ENCODE assay signal across 24 cellular contexts in genomic region chr9:93978498-93978897, GRCh38. TPM values are rescaled to one million over a fixed set of nuclear protein-coding genes. Genes with fewer than 3 reads are reported as not detected.
A peak's percentile ranks its signal among the peaks of the same experiment; 100 is the strongest.
DNase-seq lines count a peak whose midpoint lies in the region; ATAC-seq and TF ChIP-seq lines count a peak whose summit lies in the region.
"Had no signal": no experiment of that assay in that cellular context is flagged by ENCODE, and none has a peak within 500 bp of the region (broad histone marks: within the 10 kb centered on the region; RNA-seq: fewer than 3 reads in every experiment).

No MANE protein-coding gene starts in this region.

- in situ Hi-C loops in mammary epithelial cell (cut with MboI; ENCODE audit: low sequenced_read_pairs in 2 of 2): no loop called here

- no peaks in the 10 kb centered on the region for H3K4me1 Mint-ChIP-seq in activated T-cell treated with anti-CD3 and anti-CD28 coated beads, Interleukin-2, amount 50 U/mL, for 72 hours (ENCODE audit: low read depth)
- H3K4me1 Mint-ChIP-seq in osteocyte (ENCODE audit: unreplicated experiment): peaks cover 6% of the 10 kb centered on the region
- no peaks in the 10 kb centered on the region for H3K4me1 Mint-ChIP-seq in endothelial cell (ENCODE audit: unreplicated experiment)
- H3K4me1 Mint-ChIP-seq: activated CD4-positive, alpha-beta T cell treated with anti-CD3 and anti-CD28 coated beads, Interleukin-2, amount 10 ng/mL, durations not matched to agents 7 days and 5 days; naive B cell; stimulated activated effector memory CD8-positive, alpha-beta T cell treated with anti-CD3 and anti-CD28 coated beads, Interleukin-12 subunit alpha, Interleukin-12 subunit beta, amount 100 ng/mL, for 72 hours had no signal

- H3K9me3 ChIP-seq in mammary epithelial cell (replicated peaks; ENCODE audit: insufficient read depth, low read length) (no peaks in the 10 kb centered on the region), ascending aorta (peaks cover 0 to 2% of the 10 kb centered on the region in 2 donors), BE2C (no peaks in the 10 kb centered on the region)
- H3K9me3 ChIP-seq: testis had no signal

- dilution Hi-C loops in mammary epithelial cell (cut with HindIII; ENCODE audit: low sequenced_read_pairs): loop anchor here (5.0 kb wide), 1 partner anchor 51 kb away; no protein-coding TSS in a partner anchor

- no peak for ATAC-seq in activated T-cell treated with anti-CD3 and anti-CD28 coated beads, Interleukin-2, amount 50 U/mL, for 72 hours (replicated peaks in 1 of 2)
- ATAC-seq: left cardiac atrium, sciatic nerve had no signal

- no peak overlapping the region for H3K4me2 ChIP-seq in mammary epithelial cell (ENCODE audit: insufficient read depth, low read depth, low read length)

- H3K79me2 ChIP-seq in mammary epithelial cell (ENCODE audit: insufficient read depth, low read length): no peaks in the 10 kb centered on the region

- no TSS peak for BruUV-seq in mammary epithelial cell (replicated peaks; lab: Mats Ljungman, UMichigan)

- TF ChIP-seq CTCF in mammary epithelial cell (conservative IDR thresholded peaks at IDR 0.05 in 1 of 2, IDR thresholded peaks at IDR 0.05 in 1 of 2; ENCODE audit: extremely low read depth in 1 of 2, insufficient read depth in 1 of 2, low read depth in 1 of 2, low read length in 2 of 2) (no peak), osteocyte (IDR thresholded peaks at IDR 0.05) (no peak), ascending aorta (IDR thresholded peaks at IDR 0.05) (no peak), BE2C (IDR thresholded peaks at IDR 0.05; ENCODE audit: low read depth, low read length) (no peak), endothelial cell (IDR thresholded peaks at IDR 0.05; ENCODE audit: unreplicated experiment) (no peak)

- H3K9me3 Mint-ChIP-seq in activated T-cell treated with anti-CD3 and anti-CD28 coated beads, Interleukin-2, amount 50 U/mL, for 72 hours: no peaks in the 10 kb centered on the region
- H3K9me3 Mint-ChIP-seq in osteocyte (ENCODE audit: unreplicated experiment) (peaks cover 1% of the 10 kb centered on the region), endothelial cell (ENCODE audit: unreplicated experiment) (no peaks in the 10 kb centered on the region)
- H3K9me3 Mint-ChIP-seq: activated CD4-positive, alpha-beta T cell treated with anti-CD3 and anti-CD28 coated beads, Interleukin-2, amount 10 ng/mL, durations not matched to agents 7 days and 5 days; stimulated activated effector memory CD8-positive, alpha-beta T cell treated with anti-CD3 and anti-CD28 coated beads, Interleukin-12 subunit alpha, Interleukin-12 subunit beta, amount 100 ng/mL, for 72 hours had no signal

- peaks cover 17% of the 10 kb centered on the region for H3K27me3 Mint-ChIP-seq in activated T-cell treated with anti-CD3 and anti-CD28 coated beads, Interleukin-2, amount 50 U/mL, for 72 hours (ENCODE audit: low read depth)
- H3K27me3 Mint-ChIP-seq in osteocyte (ENCODE audit: unreplicated experiment): peaks cover 40% of the 10 kb centered on the region
- H3K27me3 Mint-ChIP-seq in endothelial cell (ENCODE audit: unreplicated experiment): no peaks in the 10 kb centered on the region

- DNase-seq in activated T-cell treated with anti-CD3 and anti-CD28 coated beads, Interleukin-2, amount 50 U/mL, for 72 hours: no peak
- DNase-seq in activated T-cell treated with anti-CD3 and anti-CD28 coated beads for 4 hours (no peak), NCI-H2029 treated with DMSO at 0.1 percent for 48 hours (lab: John Stamatoyannopoulos, UW) (peak; percentile 47), mammary epithelial cell (no peak), osteocyte (ENCODE audit: extremely low spot score, unreplicated experiment) (no peak), ascending aorta (ENCODE audit: low spot score in 2 of 2) (no peak), BE2C (no peak), endothelial cell (ENCODE audit: low spot score) (no peak)
- DNase-seq: activated CD4-positive, alpha-beta T cell treated with anti-CD3 and anti-CD28 coated beads, Interleukin-2, amount 10 ng/mL, durations not matched to agents 7 days and 5 days; activated gamma-delta T cell; amniotic stem cell; central memory CD4-positive, alpha-beta T cell; GDM1; glutamatergic neuron; left cardiac atrium; mesenchymal stem cell; naive B cell; NCI-H1694; NCI-H510A; testis had no signal

- no peaks in the 10 kb centered on the region for H3K36me3 Mint-ChIP-seq in activated T-cell treated with anti-CD3 and anti-CD28 coated beads, Interleukin-2, amount 50 U/mL, for 72 hours (ENCODE audit: insufficient read depth in 2 of 2)
- no peaks in the 10 kb centered on the region for H3K36me3 Mint-ChIP-seq in osteocyte (ENCODE audit: unreplicated experiment)
- H3K36me3 Mint-ChIP-seq in endothelial cell (ENCODE audit: low read depth, unreplicated experiment): no peaks in the 10 kb centered on the region
- H3K36me3 Mint-ChIP-seq: naive B cell; stimulated activated effector memory CD8-positive, alpha-beta T cell treated with anti-CD3 and anti-CD28 coated beads, Interleukin-12 subunit alpha, Interleukin-12 subunit beta, amount 100 ng/mL, for 72 hours had no signal

- peak overlapping the region; percentile 54 for H2AFZ ChIP-seq in mammary epithelial cell (ENCODE audit: low read depth, low read length)

- 48% methylated on average over 2 of the region's 2 CpGs for WGBS in mammary epithelial cell (ENCODE audit: low coverage, missing lambda C conversion rate)

- CTCF ChIA-PET in mammary epithelial cell (lab: Charles Lee; ENCODE audit: low non-redundant PET): interaction anchor here (0.6 kb wide), 1 partner anchor 744 kb away, joined by 3 read pairs; no protein-coding TSS in a partner anchor

- H3K4me3 Mint-ChIP-seq in activated T-cell treated with anti-CD3 and anti-CD28 coated beads, Interleukin-2, amount 50 U/mL, for 72 hours: no peak overlapping the region
- H3K4me3 Mint-ChIP-seq in osteocyte (ENCODE audit: unreplicated experiment): no peak overlapping the region
- H3K4me3 Mint-ChIP-seq in endothelial cell (ENCODE audit: unreplicated experiment): no peak overlapping the region
- H3K4me3 Mint-ChIP-seq: activated CD4-positive, alpha-beta T cell treated with anti-CD3 and anti-CD28 coated beads, Interleukin-2, amount 10 ng/mL, durations not matched to agents 7 days and 5 days; naive B cell; stimulated activated effector memory CD8-positive, alpha-beta T cell treated with anti-CD3 and anti-CD28 coated beads, Interleukin-12 subunit alpha, Interleukin-12 subunit beta, amount 100 ng/mL, for 72 hours had no signal

- no peaks in the 10 kb centered on the region for H3K36me3 ChIP-seq in mammary epithelial cell (ENCODE audit: insufficient read depth, low read length)
- no peaks in the 10 kb centered on the region for H3K36me3 ChIP-seq in ascending aorta
- H3K36me3 ChIP-seq in BE2C: no peaks in the 10 kb centered on the region

- no peaks in the 10 kb centered on the region for H4K20me1 ChIP-seq in mammary epithelial cell (ENCODE audit: insufficient read depth, low read length)

- H3K27ac Mint-ChIP-seq in activated T-cell treated with anti-CD3 and anti-CD28 coated beads, Interleukin-2, amount 50 U/mL, for 72 hours: peak overlapping the region; percentile 31
- H3K27ac Mint-ChIP-seq in osteocyte (ENCODE audit: unreplicated experiment): peak overlapping the region; percentile 61
- no peak overlapping the region for H3K27ac Mint-ChIP-seq in endothelial cell (ENCODE audit: unreplicated experiment)
- H3K27ac Mint-ChIP-seq: activated CD4-positive, alpha-beta T cell treated with anti-CD3 and anti-CD28 coated beads, Interleukin-2, amount 10 ng/mL, durations not matched to agents 7 days and 5 days; naive B cell; stimulated activated effector memory CD8-positive, alpha-beta T cell treated with anti-CD3 and anti-CD28 coated beads, Interleukin-12 subunit alpha, Interleukin-12 subunit beta, amount 100 ng/mL, for 72 hours had no signal

- H3K27ac ChIP-seq in mammary epithelial cell (ENCODE audit: insufficient read depth, low read depth, low read length) (no peak overlapping the region), ascending aorta (no peak overlapping the region)
- H3K27ac ChIP-seq: HL-60, testis had no signal

- intact Hi-C loops in mammary epithelial cell (cut with micrococcal nuclease): no loop called here
- intact Hi-C loops in ascending aorta (cut with DNase I): no loop called here

- H3K27me3 ChIP-seq in mammary epithelial cell (ENCODE audit: insufficient read depth, low read length) (no peaks in the 10 kb centered on the region), ascending aorta (no peaks in the 10 kb centered on the region), BE2C (no peaks in the 10 kb centered on the region)
- H3K27me3 ChIP-seq: testis had no signal

- H3K4me3 ChIP-seq in mammary epithelial cell (replicated peaks in 1 of 3; ENCODE audit: insufficient read depth in 1 of 3, low read depth in 2 of 3, low read length in 3 of 3) (no peak overlapping the region), ascending aorta (no peak overlapping the region), BE2C (ENCODE audit: low read depth, low read length) (no peak overlapping the region)
- H3K4me3 ChIP-seq: testis had no signal

- H3K9ac ChIP-seq in mammary epithelial cell (ENCODE audit: insufficient read depth, low read length): no peak overlapping the region

- H3K4me1 ChIP-seq in mammary epithelial cell (ENCODE audit: insufficient read depth, low read length) (peaks cover 10% of the 10 kb centered on the region), ascending aorta (no peaks in the 10 kb centered on the region), BE2C (no peaks in the 10 kb centered on the region)
- H3K4me1 ChIP-seq: testis had no signal

RNA-seq across cellular contexts. Expression of gene BARX1, which starts 23.3 kb away (rescaled TPM):
- 1 to 10 TPM in 1 of 2 donors, under 1 TPM in 1; 0.38 to 1.7 TPM for total RNA-seq in activated T-cell treated with anti-CD3 and anti-CD28 coated beads, Interleukin-2, amount 50 U/mL, for 72 hours
- total RNA-seq in mammary epithelial cell (not detected), osteocyte (1.7 and 2.2 TPM in 2 replicates), ascending aorta (not detected), endothelial cell (ENCODE audit: unreplicated experiment) (0.51 TPM)
- 0.07 TPM for polyA plus RNA-seq in mammary epithelial cell
- polyA minus RNA-seq in mammary epithelial cell: not detected
- 0.66 TPM for polyA plus RNA-seq in BE2C (2012; ENCODE audit: insufficient read depth, insufficient read length, low read depth)
- total RNA-seq: activated CD4-positive, alpha-beta T cell treated with anti-CD3 and anti-CD28 coated beads, Interleukin-2, amount 10 ng/mL, durations not matched to agents 7 days and 5 days; left cardiac atrium; sciatic nerve; T-helper 1 cell treated with Interleukin-12 subunit alpha and Interleukin-12 subunit beta and Interleukin-4 antibody, amounts not matched to agents 30 ng/mL and 1 ng/mL, for 36 hours had no signal
